ENCODE assay signal across 1 cellular context in genomic region chr6:137155830-137156229, GRCh38.
TF ChIP-seq lines count a peak whose summit lies in the region.

No MANE protein-coding gene starts in this region.

TF ChIP-seq in GM12878, 131 proteins besides CTCF, POLR2A, EP300 and RAD21 (continued from another document):
- no peak for TF ChIP-seq IRF4 (IDR thresholded peaks at IDR 0.05; ENCODE audit: low read depth, low read length)
- peak; percentile 100 for TF ChIP-seq RUNX3 (IDR thresholded peaks at IDR 0.05; ENCODE audit: low read length)
- no peak for TF ChIP-seq USF1 (IDR thresholded peaks at IDR 0.05; ENCODE audit: borderline replicate concordance, extremely low read length, insufficient read depth, low read depth, low read length)
- TF ChIP-seq IRF3 (IDR thresholded peaks at IDR 0.05): no peak
- TF ChIP-seq RB1 (IDR thresholded peaks at IDR 0.05; ENCODE audit: borderline replicate concordance): no peak
- no peak for TF ChIP-seq ZNF384 (IDR thresholded peaks at IDR 0.05; ENCODE audit: borderline replicate concordance, low read depth, low read length)
- TF ChIP-seq JUND (IDR thresholded peaks at IDR 0.05; ENCODE audit: low read depth, low read length): no peak
- peak in 1 of 2 experiments; percentile 11; a peak in 1 of 4 replicates for TF ChIP-seq BHLHE40 (IDR thresholded peaks at IDR 0.05; ENCODE audit: borderline replicate concordance in 1 of 2, low read depth in 2 of 2, low read length in 1 of 2)
- 0 out of 3 replicates have a peak, but pooled peaks have one; percentile 56 for TF ChIP-seq POU2F2 (IDR thresholded peaks at IDR 0.05; ENCODE audit: borderline replicate concordance, low read depth, low read length)
- TF ChIP-seq NR2C2 (IDR thresholded peaks at IDR 0.05; ENCODE audit: borderline replicate concordance, control insufficient read depth, insufficient read length, low read depth): no peak
- 0 out of 2 replicates have a peak, but pooled peaks have one; percentile 12 for TF ChIP-seq CREB1 (IDR thresholded peaks at IDR 0.05; ENCODE audit: low read depth)
- no peak for TF ChIP-seq SIN3A (IDR thresholded peaks at IDR 0.05; ENCODE audit: low read depth, low read length)
- no peak for TF ChIP-seq FOS (IDR thresholded peaks at IDR 0.05; ENCODE audit: borderline replicate concordance, extremely low read depth, insufficient read length)
- no peak for TF ChIP-seq BACH1 (IDR thresholded peaks at IDR 0.05; ENCODE audit: borderline replicate concordance)
- no peak for TF ChIP-seq FOXK2 (IDR thresholded peaks at IDR 0.05)
- TF ChIP-seq PKNOX1 (IDR thresholded peaks at IDR 0.05): peak; percentile 44; the same call in 1 of the 2 replicates
- no peak for TF ChIP-seq KLF5 (IDR thresholded peaks at IDR 0.05; ENCODE audit: partially characterized antibody)
- TF ChIP-seq KAT2A (conservative IDR thresholded peaks at IDR 0.05; ENCODE audit: control insufficient read depth, low read depth, low read length): no peak
- peak; percentile 83 for TF ChIP-seq MLLT1 (IDR thresholded peaks at IDR 0.05)
- no peak for TF ChIP-seq SMC3 (IDR thresholded peaks at IDR 0.05; ENCODE audit: borderline replicate concordance, low read length)
- TF ChIP-seq STAT3 (IDR thresholded peaks at IDR 0.05; ENCODE audit: low read depth, low read length): no peak
- TF ChIP-seq BRCA1 (IDR thresholded peaks at IDR 0.05; ENCODE audit: low read depth, low read length): no peak
- TF ChIP-seq ZNF217 (IDR thresholded peaks at IDR 0.05): no peak
- TF ChIP-seq CHD2 (IDR thresholded peaks at IDR 0.05; ENCODE audit: borderline replicate concordance, low read depth, low read length): no peak
- no peak for TF ChIP-seq E2F8 (IDR thresholded peaks at IDR 0.05; ENCODE audit: low read depth, partially characterized antibody)
- no peak for TF ChIP-seq TBL1XR1 (IDR thresholded peaks at IDR 0.05; ENCODE audit: low read depth, low read length)
- TF ChIP-seq MTA2 (IDR thresholded peaks at IDR 0.05; ENCODE audit: low read depth): peak; percentile 56; the same call in 1 of the 2 replicates
- TF ChIP-seq CBX3 (IDR thresholded peaks at IDR 0.05; ENCODE audit: borderline replicate concordance, low read depth): no peak
- no peak for TF ChIP-seq HCFC1 (IDR thresholded peaks at IDR 0.05; ENCODE audit: low read length)
- TF ChIP-seq YY1 (IDR thresholded peaks at IDR 0.05; ENCODE audit: low read depth, low read length): no peak
- TF ChIP-seq SKIL (IDR thresholded peaks at IDR 0.05; ENCODE audit: low read depth, poor library complexity, severe bottlenecking): no peak
- TF ChIP-seq HDGF (IDR thresholded peaks at IDR 0.05): no peak
- no peak for TF ChIP-seq KDM1A (IDR thresholded peaks at IDR 0.05; ENCODE audit: borderline replicate concordance)
- no peak for TF ChIP-seq MYB (IDR thresholded peaks at IDR 0.05; ENCODE audit: borderline replicate concordance, low read depth, low read length)
- 0 out of 2 replicates have a peak, but pooled peaks have one; percentile 22 for TF ChIP-seq NBN (IDR thresholded peaks at IDR 0.05)
- TF ChIP-seq EGR1 (IDR thresholded peaks at IDR 0.05; ENCODE audit: borderline replicate concordance in 1 of 2, low read depth in 2 of 2, low read length in 2 of 2): no peak
- TF ChIP-seq SP1 (IDR thresholded peaks at IDR 0.05; ENCODE audit: low read depth, low read length): no peak
- no peak for TF ChIP-seq BCL11A (IDR thresholded peaks at IDR 0.05; ENCODE audit: low read depth, low read length)
- TF ChIP-seq RCOR1 (conservative IDR thresholded peaks at IDR 0.05; ENCODE audit: low read depth, low read length): no peak
- TF ChIP-seq RELA (IDR thresholded peaks at IDR 0.05; ENCODE audit: borderline replicate concordance, partially characterized antibody): no peak
- TF ChIP-seq RELB (IDR thresholded peaks at IDR 0.05; ENCODE audit: low read depth): 0 out of 2 replicates have a peak, but pooled peaks have one; percentile 19
- peak; percentile 70; the same call in 1 of the 2 replicates for TF ChIP-seq ATF2 (IDR thresholded peaks at IDR 0.05; ENCODE audit: low read length)
- TF ChIP-seq E2F4 (IDR thresholded peaks at IDR 0.05; ENCODE audit: low read depth, low read length): no peak
